In the genomic region with DNA sequence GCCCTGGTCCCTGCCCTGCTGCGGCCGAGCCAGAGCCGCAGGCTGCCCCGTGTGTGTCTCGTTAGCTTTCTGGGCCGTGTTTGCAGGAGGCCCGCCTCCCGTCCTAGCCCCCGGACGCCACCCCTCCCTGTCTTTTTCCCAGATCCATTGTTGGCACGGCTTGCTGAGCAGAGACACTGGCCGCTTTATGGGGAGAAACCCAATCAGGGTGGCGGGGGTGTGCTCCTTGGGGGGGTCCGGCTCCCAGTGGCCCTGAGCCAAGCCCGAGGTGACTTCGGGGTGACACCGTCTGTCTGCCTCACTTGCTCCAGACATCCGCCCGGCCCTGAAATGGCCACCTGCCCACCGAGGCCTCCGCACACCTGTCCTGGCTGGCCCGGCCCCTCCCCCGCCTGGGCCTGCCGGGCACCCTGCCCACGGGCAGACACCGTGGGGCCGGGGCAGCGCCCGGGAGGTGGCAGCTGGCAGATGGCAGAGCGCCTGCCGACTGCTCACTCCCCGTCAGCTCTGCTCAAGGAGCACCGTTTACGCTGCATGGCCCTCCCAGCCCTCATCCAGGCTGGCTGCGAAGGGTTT, we compare ENCODE assay signal across 10 cellular contexts. TPM values are rescaled to one million over a fixed set of nuclear protein-coding genes. Genes with fewer than 3 reads are reported as not detected.
DNase-seq lines count a peak whose midpoint lies in the region; ATAC-seq and TF ChIP-seq lines count a peak whose summit lies in the region.
"Had no signal": no experiment of that assay in that cellular context is flagged by ENCODE, and none has a peak within 500 bp of the region (broad histone marks: within the 10 kb centered on the region; RNA-seq: fewer than 3 reads in every experiment).

No MANE protein-coding gene starts in this region.

- 21 to 68% methylated on average over 6 to 9 of the region's 35 CpGs for WGBS in esophagus squamous epithelium, 2 donors

- H2AFZ ChIP-seq in osteoblast (ENCODE audit: low read length), result no peak overlapping the region

- intact Hi-C loops in esophagus squamous epithelium (cut with DNase I), result no loop called here

- no peak for TF ChIP-seq POLR2A in esophagus squamous epithelium (IDR thresholded peaks at IDR 0.05)

- no peak for ATAC-seq in GM18867 (IDR thresholded peaks at IDR 0.05; ENCODE audit: unreplicated experiment)
- ATAC-seq in GM21360 (IDR thresholded peaks at IDR 0.05; ENCODE audit: unreplicated experiment), result no peak

- DNase-seq in COLO668 (lab: John Stamatoyannopoulos, UW; ENCODE audit: unreplicated experiment), result peak; percentile 91
- DNase-seq in NCI-H446 treated with DMSO at 0.1 percent for 48 hours (lab: John Stamatoyannopoulos, UW), result peak; percentile 65
- DNase-seq in esophagus squamous epithelium (lab: John Stamatoyannopoulos, UW), result no peak
- peak; percentile 92 for DNase-seq in osteoblast (ENCODE audit: insufficient read length, low spot score, missing footprints)
- no peak for DNase-seq in mesothelial cell of epicardium (ENCODE audit: low spot score in 2 of 2, unreplicated experiment in 2 of 2)
- DNase-seq in ACHN, result no peak
- DNase-seq: CD4-positive, CD25-positive, alpha-beta regulatory T cell had no signal

- no peaks in the 10 kb centered on the region for H3K27me3 ChIP-seq in esophagus squamous epithelium
- no peaks in the 10 kb centered on the region for H3K27me3 ChIP-seq in osteoblast (ENCODE audit: insufficient read depth, low read length)

- peaks cover 7% of the 10 kb centered on the region for H3K4me1 Mint-ChIP-seq in mesothelial cell of epicardium
- H3K4me1 Mint-ChIP-seq: CD4-positive, CD25-positive, alpha-beta regulatory T cell had no signal

- H3K9me3 Mint-ChIP-seq in mesothelial cell of epicardium, result no peaks in the 10 kb centered on the region
- H3K9me3 Mint-ChIP-seq: CD4-positive, CD25-positive, alpha-beta regulatory T cell had no signal

- H4K20me1 ChIP-seq in osteoblast (ENCODE audit: insufficient read depth, low read length), result peaks cover 94% of the 10 kb centered on the region

- H3K79me2 ChIP-seq in osteoblast (ENCODE audit: insufficient read depth, low read length), result peaks cover 92% of the 10 kb centered on the region

- H3K27me3 Mint-ChIP-seq in mesothelial cell of epicardium (ENCODE audit: low read depth), result no peaks in the 10 kb centered on the region
- H3K27me3 Mint-ChIP-seq: CD4-positive, CD25-positive, alpha-beta regulatory T cell had no signal

- TF ChIP-seq CTCF in esophagus squamous epithelium (IDR thresholded peaks at IDR 0.05) (no peak), osteoblast (IDR thresholded peaks at IDR 0.05; ENCODE audit: extremely low read depth, low read depth, low read length) (no peak), mesothelial cell of epicardium (IDR thresholded peaks at IDR 0.05; ENCODE audit: unreplicated experiment) (no peak)

- H3K4me3 Mint-ChIP-seq in mesothelial cell of epicardium, result no peak overlapping the region
- H3K4me3 Mint-ChIP-seq: CD4-positive, CD25-positive, alpha-beta regulatory T cell had no signal

- H3K4me1 ChIP-seq in esophagus squamous epithelium (peaks cover 81 to 100% (median 95%) of the 10 kb centered on the region in 3 donors), osteoblast (ENCODE audit: insufficient read depth, low read length) (peaks cover 85% of the 10 kb centered on the region)

- no peak overlapping the region for H3K4me2 ChIP-seq in osteoblast (ENCODE audit: insufficient read depth, low read length)

- H3K9me3 ChIP-seq in esophagus squamous epithelium (no peaks in the 10 kb centered on the region), osteoblast (ENCODE audit: low read depth, low read length) (no peaks in the 10 kb centered on the region)

- in situ Hi-C loops in ACHN (cut with HindIII; ENCODE audit: low pct_ligation_motif_present, low pct_unique_long_range_greater_than_20kb, low sequenced_read_pairs), result no loop called here

- no peak overlapping the region for H3K27ac Mint-ChIP-seq in mesothelial cell of epicardium

- H3K36me3 ChIP-seq in esophagus squamous epithelium, result peaks cover 11 to 82% (median 23%) of the 10 kb centered on the region in 3 donors
- H3K36me3 ChIP-seq in osteoblast (ENCODE audit: insufficient read depth, low read length), result peaks cover 93% of the 10 kb centered on the region

- peaks cover 4% of the 10 kb centered on the region for H3K36me3 Mint-ChIP-seq in mesothelial cell of epicardium
- H3K36me3 Mint-ChIP-seq: CD4-positive, CD25-positive, alpha-beta regulatory T cell had no signal

- peak overlapping the region in 1 of 4 donors; percentile 20 for H3K4me3 ChIP-seq in esophagus squamous epithelium
- H3K4me3 ChIP-seq in osteoblast (ENCODE audit: insufficient read depth, low read length), result no peak overlapping the region

- H3K27ac ChIP-seq in esophagus squamous epithelium (peak overlapping the region; percentile 87 to 94 (median 92)), osteoblast (ENCODE audit: low read depth, low read length) (peak overlapping the region; percentile 75)
- H3K27ac ChIP-seq: HL-60 had no signal

RNA-seq across cellular contexts. Expression of gene PPARA, which starts 43.1 kb away (rescaled TPM):
- total RNA-seq in esophagus squamous epithelium, result 10 to 100 TPM in 2 of 4 donors, 1 to 10 TPM in 2; 7.7 to 18.5 (median 10.1) TPM
- 21.8 and 22.1 TPM in 2 replicates for total RNA-seq in osteoblast
- total RNA-seq in mesothelial cell of epicardium, result 12.0 to 15.1 TPM (median 13.0 TPM) in 3 replicates

Comparison
In these comparisons a context has a peak if more than half of its experiments do, and no peak if none do; other contexts are left out.
1. DNase-seq: peak in COLO668 (single experiment), NCI-H446 treated with DMSO at 0.1 percent for 48 hours (single experiment) and osteoblast (single experiment); none in esophagus squamous epithelium (single experiment), mesothelial cell of epicardium (0 of 2) and ACHN (single experiment).